ENCODE assay signal across 26 cellular contexts in the genomic region with DNA sequence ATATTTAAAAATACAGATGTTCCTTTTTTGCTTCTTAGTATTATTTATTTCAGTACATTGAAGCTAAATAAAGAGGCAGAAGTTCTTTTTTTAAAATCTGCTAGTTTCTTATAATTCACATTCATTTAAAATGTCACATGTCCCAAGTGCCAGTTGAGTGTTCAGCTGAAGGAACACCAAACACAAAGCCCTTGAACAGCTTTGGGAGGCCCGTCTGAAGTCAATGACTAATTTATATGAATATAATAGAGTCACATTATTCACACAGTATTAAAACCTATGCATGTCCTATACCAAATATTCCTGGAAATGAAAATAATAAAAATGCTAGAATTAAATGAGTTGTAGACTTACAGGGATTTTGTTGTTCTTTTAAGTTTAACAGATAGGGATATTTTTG.
"Had no signal": no experiment of that assay in that cellular context is flagged by ENCODE, and none has a peak within 500 bp of the region (broad histone marks: within the 10 kb centered on the region; RNA-seq: fewer than 3 reads in every experiment).

No MANE protein-coding gene starts in this region.

- H3K27me3 ChIP-seq: colonic mucosa, dorsolateral prefrontal cortex, esophagus muscularis mucosa, esophagus squamous epithelium, foreskin keratinocyte, gastrocnemius medialis, gastroesophageal sphincter, heart left ventricle, heart right ventricle had no signal

- H3K9me3 ChIP-seq: colonic mucosa, esophagus muscularis mucosa, esophagus squamous epithelium, gastrocnemius medialis, gastroesophageal sphincter, heart left ventricle, heart right ventricle had no signal

- ATAC-seq: effector memory CD8-positive, alpha-beta T cell; esophagus mucosa; foreskin keratinocyte; gastrocnemius medialis; gastroesophageal sphincter; heart left ventricle; heart right ventricle had no signal

- H3K4me1 ChIP-seq: colonic mucosa, gastrocnemius medialis, heart left ventricle had no signal

- H3K36me3 ChIP-seq: colonic mucosa, gastrocnemius medialis had no signal

- FAIRE-seq: colon, endothelial cell of umbilical vein had no signal

- H3K4me3 ChIP-seq: colonic mucosa, coronary artery, dorsolateral prefrontal cortex, esophagus muscularis mucosa, esophagus squamous epithelium, gastrocnemius medialis, gastroesophageal sphincter, heart left ventricle, heart right ventricle had no signal

- H3K27ac ChIP-seq: colonic mucosa, coronary artery, epithelial cell of prostate, esophagus muscularis mucosa, esophagus squamous epithelium, foreskin keratinocyte, gastrocnemius medialis, gastroesophageal sphincter, heart left ventricle, heart right ventricle had no signal

- DNase-seq: colonic mucosa; cortex of kidney; dermis blood vessel endothelial cell; dorsolateral prefrontal cortex; effector CD4-positive, alpha-beta T cell; effector CD8-positive, alpha-beta T cell; effector memory CD4-positive, alpha-beta T cell; effector memory CD8-positive, alpha-beta T cell; endodermal cell; erythroblast; esophagus squamous epithelium; foreskin fibroblast; foreskin keratinocyte; foreskin melanocyte; gastrocnemius medialis; glutamatergic neuron; head of caudate nucleus; heart left ventricle; heart right ventricle had no signal
